Comparison of ENCODE assay signal across 26 cellular contexts in genomic region chr17:74098378-74099024, GRCh38.
A peak's percentile ranks its signal among the peaks of the same experiment; 100 is the strongest.
DNase-seq lines count a peak whose midpoint lies in the region; FAIRE-seq and TF ChIP-seq lines count a peak whose summit lies in the region.
"Had no signal": no experiment of that assay in that cellular context is flagged by ENCODE, and none has a peak within 500 bp of the region (broad histone marks: within the 10 kb centered on the region; RNA-seq: fewer than 3 reads in every experiment).

No MANE protein-coding gene starts in this region.

- peak; percentile 85 for FAIRE-seq in HTR-8/SVneo (lab: Jason Lieb, UNC)
- FAIRE-seq: A204.1, G401.6 had no signal

- TF ChIP-seq CTCF in type B pancreatic cell (conservative IDR thresholded peaks at IDR 0.05): no peak

- H3K4me3 Mint-ChIP-seq in type B pancreatic cell: no peak overlapping the region
- H3K4me3 Mint-ChIP-seq: CD8-positive, alpha-beta T cell had no signal

- H3K36me3 Mint-ChIP-seq in type B pancreatic cell: no peaks in the 10 kb centered on the region
- H3K36me3 Mint-ChIP-seq: CD8-positive, alpha-beta T cell had no signal

- no peaks in the 10 kb centered on the region for H3K36me3 ChIP-seq in BLaER1
- H3K36me3 ChIP-seq: SJSA1 had no signal

- no peaks in the 10 kb centered on the region for H3K9me3 ChIP-seq in BLaER1
- H3K9me3 ChIP-seq: Caco-2 had no signal

- peaks cover 61% of the 10 kb centered on the region for H3K4me1 ChIP-seq in BLaER1
- H3K4me1 ChIP-seq: Caco-2, SJSA1 had no signal

- no peaks in the 10 kb centered on the region for H3K27me3 ChIP-seq in BLaER1

- no peak for DNase-seq in HTR-8/SVneo (ENCODE audit: insufficient read length, low spot score)
- DNase-seq in type B pancreatic cell (ENCODE audit: extremely low spot score, unreplicated experiment): no peak
- no peak for DNase-seq in NCI-H526 (lab: John Stamatoyannopoulos, UW)
- DNase-seq in glomerular visceral epithelial cell (ENCODE audit: extremely low spot score): no peak
- DNase-seq: AML-193; Caco-2; CD8-positive, alpha-beta T cell; Karpas-422; NCI-H1092 treated with DMSO at 0.1 percent for 48 hours; NCI-H1436; NCI-H187; NCI-H2081 treated with DMSO at 0.1 percent for 48 hours; NCI-H2171 treated with DMSO at 0.1 percent for 48 hours; NCI-H345; NCI-H510A treated with DMSO at 0.1 percent for 48 hours; NK-92 treated with Interleukin-12 subunit alpha and Interleukin-12 subunit beta, amount 100 ng/mL, for 24 hours; PC-9; Right ventricle myocardium superior had no signal

- H3K4me3 ChIP-seq in BLaER1 (no peak overlapping the region), iPS-11a (ENCODE audit: low read depth, low read length) (peak overlapping the region; percentile 2)
- H3K4me3 ChIP-seq: PC-9, SJSA1 had no signal

- peak overlapping the region; percentile 84 for H3K4me2 ChIP-seq in BLaER1
- H3K4me2 ChIP-seq: PC-9 had no signal

- no peaks in the 10 kb centered on the region for H3K9me3 Mint-ChIP-seq in type B pancreatic cell
- H3K9me3 Mint-ChIP-seq: CD8-positive, alpha-beta T cell had no signal

- no peak overlapping the region for H3K27ac ChIP-seq in BLaER1
- peak overlapping the region; percentile 4 for H3K27ac ChIP-seq in temporal lobe (ENCODE audit: low read depth, low read length)
- H3K27ac ChIP-seq: C4-2B, HL-60, PC-9, SJSA1 had no signal

- no peak overlapping the region for H3K27ac Mint-ChIP-seq in type B pancreatic cell
- H3K27ac Mint-ChIP-seq: CD8-positive, alpha-beta T cell had no signal

- H3K9ac ChIP-seq in BLaER1: no peak overlapping the region

- no peaks in the 10 kb centered on the region for H3K4me1 Mint-ChIP-seq in type B pancreatic cell (ENCODE audit: unreplicated experiment)

- H3K27me3 Mint-ChIP-seq in type B pancreatic cell: peaks cover 20% of the 10 kb centered on the region

- H4K20me1 ChIP-seq in BLaER1: no peaks in the 10 kb centered on the region
